ENCODE assay signal across 1 cellular context in the genomic region with DNA sequence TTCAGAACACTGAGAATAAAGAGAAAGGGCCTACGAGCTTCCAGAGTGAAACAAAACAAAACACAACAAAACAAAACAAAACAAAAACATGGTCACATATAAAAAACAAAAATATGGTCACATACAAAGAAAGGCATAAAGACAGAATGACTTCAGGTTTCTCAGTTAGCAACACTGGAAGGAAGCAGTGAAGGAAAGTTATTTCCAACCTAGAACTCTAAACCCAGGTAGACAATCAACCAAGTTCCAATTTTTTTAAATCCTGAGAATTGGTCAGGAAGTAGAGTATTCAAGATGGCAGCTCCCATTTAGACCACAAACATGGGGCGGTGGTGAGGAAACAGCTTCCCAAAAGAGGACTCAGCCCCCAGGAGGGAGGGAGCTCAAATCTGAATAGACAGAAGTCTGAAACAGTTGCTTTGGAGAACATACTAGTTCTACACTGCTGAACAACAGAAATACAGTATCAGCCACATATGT.
TF ChIP-seq lines count a peak whose summit lies in the region.

No MANE protein-coding gene starts in this region.

TF ChIP-seq in K562, 482 proteins besides CTCF, POLR2A, EP300 and RAD21 (continued from another document and continues in another):
- peak; percentile 23; the same call in 1 of the 2 replicates for TF ChIP-seq DMBX1 (CRISPR knock-in tag; IDR thresholded peaks at IDR 0.05; ENCODE audit: borderline replicate concordance)
- no peak for TF ChIP-seq MEIS2 (IDR thresholded peaks at IDR 0.05; ENCODE audit: partially characterized antibody)
- TF ChIP-seq, protein P1, sequence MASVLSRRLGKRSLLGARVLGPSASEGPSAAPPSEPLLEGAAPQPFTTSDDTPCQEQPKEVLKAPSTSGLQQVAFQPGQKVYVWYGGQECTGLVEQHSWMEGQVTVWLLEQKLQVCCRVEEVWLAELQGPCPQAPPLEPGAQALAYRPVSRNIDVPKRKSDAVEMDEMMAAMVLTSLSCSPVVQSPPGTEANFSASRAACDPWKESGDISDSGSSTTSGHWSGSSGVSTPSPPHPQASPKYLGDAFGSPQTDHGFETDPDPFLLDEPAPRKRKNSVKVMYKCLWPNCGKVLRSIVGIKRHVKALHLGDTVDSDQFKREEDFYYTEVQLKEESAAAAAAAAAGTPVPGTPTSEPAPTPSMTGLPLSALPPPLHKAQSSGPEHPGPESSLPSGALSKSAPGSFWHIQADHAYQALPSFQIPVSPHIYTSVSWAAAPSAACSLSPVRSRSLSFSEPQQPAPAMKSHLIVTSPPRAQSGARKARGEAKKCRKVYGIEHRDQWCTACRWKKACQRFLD (CRISPR knock-in tag; IDR thresholded peaks at IDR 0.05) = peak; percentile 68; the same call in 1 of the 2 replicates
- TF ChIP-seq, protein P2, sequence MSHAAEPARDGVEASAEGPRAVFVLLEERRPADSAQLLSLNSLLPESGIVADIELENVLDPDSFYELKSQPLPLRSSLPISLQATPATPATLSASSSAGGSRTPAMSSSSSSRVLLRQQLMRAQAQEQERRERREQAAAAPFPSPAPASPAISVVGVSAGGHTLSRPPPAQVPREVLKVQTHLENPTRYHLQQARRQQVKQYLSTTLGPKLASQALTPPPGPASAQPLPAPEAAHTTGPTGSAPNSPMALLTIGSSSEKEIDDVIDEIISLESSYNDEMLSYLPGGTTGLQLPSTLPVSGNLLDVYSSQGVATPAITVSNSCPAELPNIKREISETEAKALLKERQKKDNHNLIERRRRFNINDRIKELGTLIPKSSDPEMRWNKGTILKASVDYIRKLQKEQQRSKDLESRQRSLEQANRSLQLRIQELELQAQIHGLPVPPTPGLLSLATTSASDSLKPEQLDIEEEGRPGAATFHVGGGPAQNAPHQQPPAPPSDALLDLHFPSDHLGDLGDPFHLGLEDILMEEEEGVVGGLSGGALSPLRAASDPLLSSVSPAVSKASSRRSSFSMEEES (CRISPR knock-in tag; IDR thresholded peaks at IDR 0.05) = no peak
- TF ChIP-seq FOXJ2 (tag; IDR thresholded peaks at IDR 0.05) = 0 out of 2 replicates have a peak, but pooled peaks have one; percentile 21
- TF ChIP-seq NFRKB (IDR thresholded peaks at IDR 0.05; ENCODE audit: low read depth) = peak; percentile 88
- TF ChIP-seq, protein P3, sequence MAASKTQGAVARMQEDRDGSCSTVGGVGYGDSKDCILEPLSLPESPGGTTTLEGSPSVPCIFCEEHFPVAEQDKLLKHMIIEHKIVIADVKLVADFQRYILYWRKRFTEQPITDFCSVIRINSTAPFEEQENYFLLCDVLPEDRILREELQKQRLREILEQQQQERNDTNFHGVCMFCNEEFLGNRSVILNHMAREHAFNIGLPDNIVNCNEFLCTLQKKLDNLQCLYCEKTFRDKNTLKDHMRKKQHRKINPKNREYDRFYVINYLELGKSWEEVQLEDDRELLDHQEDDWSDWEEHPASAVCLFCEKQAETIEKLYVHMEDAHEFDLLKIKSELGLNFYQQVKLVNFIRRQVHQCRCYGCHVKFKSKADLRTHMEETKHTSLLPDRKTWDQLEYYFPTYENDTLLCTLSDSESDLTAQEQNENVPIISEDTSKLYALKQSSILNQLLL (CRISPR knock-in tag; IDR thresholded peaks at IDR 0.05; ENCODE audit: borderline replicate concordance) = no peak
- TF ChIP-seq TEAD4 (IDR thresholded peaks at IDR 0.05; ENCODE audit: low read length) = no peak
- TF ChIP-seq TEAD4 (CRISPR knock-in tag; IDR thresholded peaks at IDR 0.05; ENCODE audit: borderline replicate concordance) = no peak
- TF ChIP-seq, protein P4, sequence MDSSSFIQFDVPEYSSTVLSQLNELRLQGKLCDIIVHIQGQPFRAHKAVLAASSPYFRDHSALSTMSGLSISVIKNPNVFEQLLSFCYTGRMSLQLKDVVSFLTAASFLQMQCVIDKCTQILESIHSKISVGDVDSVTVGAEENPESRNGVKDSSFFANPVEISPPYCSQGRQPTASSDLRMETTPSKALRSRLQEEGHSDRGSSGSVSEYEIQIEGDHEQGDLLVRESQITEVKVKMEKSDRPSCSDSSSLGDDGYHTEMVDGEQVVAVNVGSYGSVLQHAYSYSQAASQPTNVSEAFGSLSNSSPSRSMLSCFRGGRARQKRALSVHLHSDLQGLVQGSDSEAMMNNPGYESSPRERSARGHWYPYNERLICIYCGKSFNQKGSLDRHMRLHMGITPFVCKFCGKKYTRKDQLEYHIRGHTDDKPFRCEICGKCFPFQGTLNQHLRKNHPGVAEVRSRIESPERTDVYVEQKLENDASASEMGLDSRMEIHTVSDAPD (CRISPR knock-in tag; IDR thresholded peaks at IDR 0.05) = no peak
- TF ChIP-seq ZNF174 (CRISPR knock-in tag; IDR thresholded peaks at IDR 0.05) = no peak
- no peak for TF ChIP-seq ZNF311 (CRISPR knock-in tag; IDR thresholded peaks at IDR 0.05)
- TF ChIP-seq, protein P5, sequence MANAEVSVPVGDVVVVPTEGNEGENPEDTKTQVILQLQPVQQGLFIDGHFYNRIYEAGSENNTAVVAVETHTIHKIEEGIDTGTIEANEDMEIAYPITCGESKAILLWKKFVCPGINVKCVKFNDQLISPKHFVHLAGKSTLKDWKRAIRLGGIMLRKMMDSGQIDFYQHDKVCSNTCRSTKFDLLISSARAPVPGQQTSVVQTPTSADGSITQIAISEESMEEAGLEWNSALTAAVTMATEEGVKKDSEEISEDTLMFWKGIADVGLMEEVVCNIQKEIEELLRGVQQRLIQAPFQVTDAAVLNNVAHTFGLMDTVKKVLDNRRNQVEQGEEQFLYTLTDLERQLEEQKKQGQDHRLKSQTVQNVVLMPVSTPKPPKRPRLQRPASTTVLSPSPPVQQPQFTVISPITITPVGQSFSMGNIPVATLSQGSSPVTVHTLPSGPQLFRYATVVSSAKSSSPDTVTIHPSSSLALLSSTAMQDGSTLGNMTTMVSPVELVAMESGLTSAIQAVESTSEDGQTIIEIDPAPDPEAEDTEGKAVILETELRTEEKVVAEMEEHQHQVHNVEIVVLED (CRISPR knock-in tag; IDR thresholded peaks at IDR 0.05) = no peak
- TF ChIP-seq, protein P6, sequence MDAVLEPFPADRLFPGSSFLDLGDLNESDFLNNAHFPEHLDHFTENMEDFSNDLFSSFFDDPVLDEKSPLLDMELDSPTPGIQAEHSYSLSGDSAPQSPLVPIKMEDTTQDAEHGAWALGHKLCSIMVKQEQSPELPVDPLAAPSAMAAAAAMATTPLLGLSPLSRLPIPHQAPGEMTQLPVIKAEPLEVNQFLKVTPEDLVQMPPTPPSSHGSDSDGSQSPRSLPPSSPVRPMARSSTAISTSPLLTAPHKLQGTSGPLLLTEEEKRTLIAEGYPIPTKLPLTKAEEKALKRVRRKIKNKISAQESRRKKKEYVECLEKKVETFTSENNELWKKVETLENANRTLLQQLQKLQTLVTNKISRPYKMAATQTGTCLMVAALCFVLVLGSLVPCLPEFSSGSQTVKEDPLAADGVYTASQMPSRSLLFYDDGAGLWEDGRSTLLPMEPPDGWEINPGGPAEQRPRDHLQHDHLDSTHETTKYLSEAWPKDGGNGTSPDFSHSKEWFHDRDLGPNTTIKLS (IDR thresholded peaks at IDR 0.05; ENCODE audit: borderline replicate concordance, low read depth) = 0 out of 2 replicates have a peak, but pooled peaks have one; percentile 19
- TF ChIP-seq DDX20 (tag; IDR thresholded peaks at IDR 0.05; ENCODE audit: low read depth) = peak; percentile 61; the same call in 1 of the 2 replicates
- TF ChIP-seq BCL6 (CRISPR knock-in tag; IDR thresholded peaks at IDR 0.05) = no peak
- TF ChIP-seq, protein P7, sequence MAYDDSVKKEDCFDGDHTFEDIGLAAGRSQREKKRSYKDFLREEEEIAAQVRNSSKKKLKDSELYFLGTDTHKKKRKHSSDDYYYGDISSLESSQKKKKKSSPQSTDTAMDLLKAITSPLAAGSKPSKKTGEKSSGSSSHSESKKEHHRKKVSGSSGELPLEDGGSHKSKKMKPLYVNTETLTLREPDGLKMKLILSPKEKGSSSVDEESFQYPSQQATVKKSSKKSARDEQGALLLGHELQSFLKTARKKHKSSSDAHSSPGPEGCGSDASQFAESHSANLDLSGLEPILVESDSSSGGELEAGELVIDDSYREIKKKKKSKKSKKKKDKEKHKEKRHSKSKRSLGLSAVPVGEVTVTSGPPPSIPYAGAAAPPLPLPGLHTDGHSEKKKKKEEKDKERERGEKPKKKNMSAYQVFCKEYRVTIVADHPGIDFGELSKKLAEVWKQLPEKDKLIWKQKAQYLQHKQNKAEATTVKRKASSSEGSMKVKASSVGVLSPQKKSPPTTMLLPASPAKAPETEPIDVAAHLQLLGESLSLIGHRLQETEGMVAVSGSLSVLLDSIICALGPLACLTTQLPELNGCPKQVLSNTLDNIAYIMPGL (CRISPR knock-in tag; IDR thresholded peaks at IDR 0.05) = no peak
- TF ChIP-seq, protein P8, sequence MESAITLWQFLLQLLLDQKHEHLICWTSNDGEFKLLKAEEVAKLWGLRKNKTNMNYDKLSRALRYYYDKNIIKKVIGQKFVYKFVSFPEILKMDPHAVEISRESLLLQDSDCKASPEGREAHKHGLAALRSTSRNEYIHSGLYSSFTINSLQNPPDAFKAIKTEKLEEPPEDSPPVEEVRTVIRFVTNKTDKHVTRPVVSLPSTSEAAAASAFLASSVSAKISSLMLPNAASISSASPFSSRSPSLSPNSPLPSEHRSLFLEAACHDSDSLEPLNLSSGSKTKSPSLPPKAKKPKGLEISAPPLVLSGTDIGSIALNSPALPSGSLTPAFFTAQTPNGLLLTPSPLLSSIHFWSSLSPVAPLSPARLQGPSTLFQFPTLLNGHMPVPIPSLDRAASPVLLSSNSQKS (CRISPR knock-in tag; IDR thresholded peaks at IDR 0.05) = no peak
- TF ChIP-seq ESRRA (IDR thresholded peaks at IDR 0.05; ENCODE audit: borderline replicate concordance, low read depth) = no peak
- TF ChIP-seq NFE2L1 (tag; IDR thresholded peaks at IDR 0.05; ENCODE audit: borderline replicate concordance, low read depth) = 0 out of 2 replicates have a peak, but pooled peaks have one; percentile 11
- peak in 2 of 3 experiments; percentile 58 to 90 for TF ChIP-seq YY1 (IDR thresholded peaks at IDR 0.05; ENCODE audit: borderline replicate concordance in 1 of 3, control insufficient read depth in 1 of 3, extremely low read depth in 1 of 3, insufficient read depth in 3 of 3, insufficient read length in 1 of 3, insufficient replicate concordance in 2 of 3, low read depth in 1 of 3, low read length in 2 of 3)
- TF ChIP-seq SOX6 (IDR thresholded peaks at IDR 0.05) = no peak
- TF ChIP-seq ADNP (tag; IDR thresholded peaks at IDR 0.05) = no peak
- TF ChIP-seq, protein P9, sequence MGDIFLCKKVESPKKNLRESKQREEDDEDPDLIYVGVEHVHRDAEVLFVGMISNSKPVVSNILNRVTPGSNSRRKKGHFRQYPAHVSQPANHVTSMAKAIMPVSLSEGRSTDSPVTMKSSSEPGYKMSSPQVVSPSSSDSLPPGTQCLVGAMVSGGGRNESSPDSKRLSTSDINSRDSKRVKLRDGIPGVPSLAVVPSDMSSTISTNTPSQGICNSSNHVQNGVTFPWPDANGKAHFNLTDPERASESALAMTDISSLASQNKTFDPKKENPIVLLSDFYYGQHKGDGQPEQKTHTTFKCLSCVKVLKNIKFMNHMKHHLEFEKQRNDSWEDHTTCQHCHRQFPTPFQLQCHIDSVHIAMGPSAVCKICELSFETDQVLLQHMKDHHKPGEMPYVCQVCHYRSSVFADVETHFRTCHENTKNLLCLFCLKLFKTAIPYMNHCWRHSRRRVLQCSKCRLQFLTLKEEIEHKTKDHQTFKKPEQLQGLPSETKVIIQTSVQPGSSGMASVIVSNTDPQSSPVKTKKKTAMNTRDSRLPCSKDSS (IDR thresholded peaks at IDR 0.05; ENCODE audit: low read depth, partially characterized antibody) = no peak
- TF ChIP-seq, protein P10, sequence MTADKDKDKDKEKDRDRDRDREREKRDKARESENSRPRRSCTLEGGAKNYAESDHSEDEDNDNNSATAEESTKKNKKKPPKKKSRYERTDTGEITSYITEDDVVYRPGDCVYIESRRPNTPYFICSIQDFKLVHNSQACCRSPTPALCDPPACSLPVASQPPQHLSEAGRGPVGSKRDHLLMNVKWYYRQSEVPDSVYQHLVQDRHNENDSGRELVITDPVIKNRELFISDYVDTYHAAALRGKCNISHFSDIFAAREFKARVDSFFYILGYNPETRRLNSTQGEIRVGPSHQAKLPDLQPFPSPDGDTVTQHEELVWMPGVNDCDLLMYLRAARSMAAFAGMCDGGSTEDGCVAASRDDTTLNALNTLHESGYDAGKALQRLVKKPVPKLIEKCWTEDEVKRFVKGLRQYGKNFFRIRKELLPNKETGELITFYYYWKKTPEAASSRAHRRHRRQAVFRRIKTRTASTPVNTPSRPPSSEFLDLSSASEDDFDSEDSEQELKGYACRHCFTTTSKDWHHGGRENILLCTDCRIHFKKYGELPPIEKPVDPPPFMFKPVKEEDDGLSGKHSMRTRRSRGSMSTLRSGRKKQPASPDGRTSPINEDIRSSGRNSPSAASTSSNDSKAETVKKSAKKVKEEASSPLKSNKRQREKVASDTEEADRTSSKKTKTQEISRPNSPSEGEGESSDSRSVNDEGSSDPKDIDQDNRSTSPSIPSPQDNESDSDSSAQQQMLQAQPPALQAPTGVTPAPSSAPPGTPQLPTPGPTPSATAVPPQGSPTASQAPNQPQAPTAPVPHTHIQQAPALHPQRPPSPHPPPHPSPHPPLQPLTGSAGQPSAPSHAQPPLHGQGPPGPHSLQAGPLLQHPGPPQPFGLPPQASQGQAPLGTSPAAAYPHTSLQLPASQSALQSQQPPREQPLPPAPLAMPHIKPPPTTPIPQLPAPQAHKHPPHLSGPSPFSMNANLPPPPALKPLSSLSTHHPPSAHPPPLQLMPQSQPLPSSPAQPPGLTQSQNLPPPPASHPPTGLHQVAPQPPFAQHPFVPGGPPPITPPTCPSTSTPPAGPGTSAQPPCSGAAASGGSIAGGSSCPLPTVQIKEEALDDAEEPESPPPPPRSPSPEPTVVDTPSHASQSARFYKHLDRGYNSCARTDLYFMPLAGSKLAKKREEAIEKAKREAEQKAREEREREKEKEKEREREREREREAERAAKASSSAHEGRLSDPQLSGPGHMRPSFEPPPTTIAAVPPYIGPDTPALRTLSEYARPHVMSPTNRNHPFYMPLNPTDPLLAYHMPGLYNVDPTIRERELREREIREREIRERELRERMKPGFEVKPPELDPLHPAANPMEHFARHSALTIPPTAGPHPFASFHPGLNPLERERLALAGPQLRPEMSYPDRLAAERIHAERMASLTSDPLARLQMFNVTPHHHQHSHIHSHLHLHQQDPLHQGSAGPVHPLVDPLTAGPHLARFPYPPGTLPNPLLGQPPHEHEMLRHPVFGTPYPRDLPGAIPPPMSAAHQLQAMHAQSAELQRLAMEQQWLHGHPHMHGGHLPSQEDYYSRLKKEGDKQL (CRISPR knock-in tag; IDR thresholded peaks at IDR 0.05; ENCODE audit: borderline replicate concordance) = no peak
- peak; percentile 43 to 50; a peak in 3 of 4 replicates for TF ChIP-seq FOXK2 (conservative IDR thresholded peaks at IDR 0.05 in 1 of 2, IDR thresholded peaks at IDR 0.05 in 1 of 2; ENCODE audit: low read depth in 2 of 2)
- no peak for TF ChIP-seq ATF7 (IDR thresholded peaks at IDR 0.05)
- TF ChIP-seq ZNF695 (CRISPR knock-in tag; IDR thresholded peaks at IDR 0.05) = 0 out of 2 replicates have a peak, but pooled peaks have one; percentile 29
- TF ChIP-seq NELFE (IDR thresholded peaks at IDR 0.05; ENCODE audit: insufficient read depth, insufficient read length) = no peak
- TF ChIP-seq SIRT6 (IDR thresholded peaks at IDR 0.05; ENCODE audit: low read depth, low read length) = no peak
